Comparison of ENCODE assay signal across 10 cellular contexts in the genomic region with DNA sequence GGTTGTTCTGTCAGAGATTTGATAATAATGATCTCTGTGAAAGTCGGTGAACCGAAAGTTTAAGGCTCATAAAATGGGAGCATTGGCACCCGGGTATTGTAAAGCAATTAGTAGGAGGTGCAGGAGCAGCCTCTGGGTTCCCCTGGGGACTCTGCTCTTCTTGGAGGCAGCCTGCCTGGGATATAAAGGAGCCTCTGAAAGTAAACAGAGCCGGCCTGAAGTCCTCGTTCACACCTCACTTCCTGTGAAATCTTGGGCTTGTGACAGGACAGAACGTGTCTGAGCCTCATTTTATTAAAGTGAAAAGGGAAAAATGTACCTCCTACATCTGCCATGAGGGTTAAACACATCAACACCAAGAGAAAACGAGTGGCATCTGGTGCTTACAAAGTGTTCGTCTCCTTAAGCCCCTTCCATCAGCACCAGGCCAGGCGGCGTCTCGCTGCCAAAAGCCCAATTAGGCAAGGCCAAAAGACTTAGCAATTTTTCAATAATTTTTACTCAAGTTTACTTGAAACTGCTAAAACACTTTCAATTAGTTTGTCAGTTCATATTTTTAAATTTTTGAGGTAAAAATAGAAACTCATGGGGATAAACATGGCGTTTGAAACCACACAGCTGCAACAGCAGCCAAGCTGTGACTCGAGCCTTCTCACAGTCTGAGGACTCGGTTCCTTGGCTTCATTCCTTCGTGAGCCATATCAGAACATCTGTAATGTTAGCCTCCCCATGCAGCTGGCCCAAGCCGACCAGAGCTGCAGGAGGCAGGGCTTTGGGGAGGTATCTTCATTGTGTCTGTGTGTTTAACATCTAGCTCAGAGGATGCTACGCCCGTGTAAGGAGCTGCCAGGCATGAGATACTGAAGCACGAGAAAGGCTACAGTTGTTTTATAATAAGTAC. TPM values are rescaled to one million over a fixed set of nuclear protein-coding genes. Genes with fewer than 3 reads are reported as not detected.
DNase-seq lines count a peak whose midpoint lies in the region; TF ChIP-seq lines count a peak whose summit lies in the region.
"Had no signal": no experiment of that assay in that cellular context is flagged by ENCODE, and none has a peak within 500 bp of the region (broad histone marks: within the 10 kb centered on the region; RNA-seq: fewer than 3 reads in every experiment).

No MANE protein-coding gene starts in this region.

- H3K36me3 Mint-ChIP-seq in chondrocyte (ENCODE audit: low read depth): no peaks in the 10 kb centered on the region
- H3K36me3 Mint-ChIP-seq in mesothelial cell of epicardium: no peaks in the 10 kb centered on the region

- no peaks in the 10 kb centered on the region for H3K36me3 ChIP-seq in muscle layer of duodenum (ENCODE audit: control insufficient read depth in 1 of 2, insufficient read depth in 2 of 2, low read length in 2 of 2)

- no peaks in the 10 kb centered on the region for H3K27me3 ChIP-seq in muscle layer of duodenum (ENCODE audit: low read depth, low read length)

- TF ChIP-seq CTCF in chondrocyte (IDR thresholded peaks at IDR 0.05) (no peak), mesothelial cell of epicardium (IDR thresholded peaks at IDR 0.05; ENCODE audit: unreplicated experiment) (no peak)

- H3K9me3 ChIP-seq in muscle layer of duodenum (ENCODE audit: control insufficient read depth in 1 of 2, low read length in 2 of 2): no peaks in the 10 kb centered on the region

- H3K27ac ChIP-seq in muscle layer of duodenum (ENCODE audit: low read length): peak overlapping the region; percentile 21

- H3K27me3 Mint-ChIP-seq in chondrocyte (ENCODE audit: low read depth) (peaks cover 2% of the 10 kb centered on the region), mesothelial cell of epicardium (ENCODE audit: low read depth) (peaks cover 7% of the 10 kb centered on the region)

- peaks cover 8 to 28% of the 10 kb centered on the region in 2 donors for H3K4me1 ChIP-seq in muscle layer of duodenum (ENCODE audit: control insufficient read depth in 1 of 2, insufficient read depth in 2 of 2, low read length in 2 of 2)

- DNase-seq in COR-L47 (lab: John Stamatoyannopoulos, UW): peak; percentile 75
- DNase-seq in NCI-H1092 treated with DMSO at 0.1 percent for 48 hours (lab: John Stamatoyannopoulos, UW): peak; percentile 73
- DNase-seq in chondrocyte (ENCODE audit: low spot score): no peak
- DNase-seq in medulla oblongata (ENCODE audit: extremely low spot score): no peak
- DNase-seq in mesothelial cell of epicardium (ENCODE audit: low spot score in 2 of 2, unreplicated experiment in 2 of 2): no peak
- DNase-seq in COLO829 (ENCODE audit: low spot score): no peak
- DNase-seq in dermis blood vessel endothelial cell: no peak
- DNase-seq: EL had no signal

- H3K9me3 Mint-ChIP-seq in chondrocyte (ENCODE audit: low read depth): no peaks in the 10 kb centered on the region
- H3K9me3 Mint-ChIP-seq in mesothelial cell of epicardium: no peaks in the 10 kb centered on the region

- H3K4me1 Mint-ChIP-seq in chondrocyte (ENCODE audit: low read depth): peaks cover 25% of the 10 kb centered on the region
- peaks cover 31% of the 10 kb centered on the region for H3K4me1 Mint-ChIP-seq in mesothelial cell of epicardium

- no peak overlapping the region for H3K4me3 ChIP-seq in muscle layer of duodenum (ENCODE audit: low read depth in 1 of 2, low read length in 2 of 2)

- H3K27ac Mint-ChIP-seq in chondrocyte (ENCODE audit: unreplicated experiment): peak overlapping the region; percentile 62
- H3K27ac Mint-ChIP-seq in mesothelial cell of epicardium: no peak overlapping the region

- H3K4me3 Mint-ChIP-seq in chondrocyte (ENCODE audit: unreplicated experiment) (no peak overlapping the region), mesothelial cell of epicardium (no peak overlapping the region)

RNA-seq across cellular contexts. Expression of gene MAP6, which starts 33.6 kb away (rescaled TPM):
- total RNA-seq in chondrocyte (14.2 to 26.4 TPM (median 25.9 TPM) in 3 replicates), mesothelial cell of epicardium (0.92 to 1.2 TPM (median 1.2 TPM) in 3 replicates), dermis blood vessel endothelial cell (0.14 and 0.51 TPM in 2 replicates)
- total RNA-seq: endothelial cell of umbilical vein had no signal

Comparison
In these comparisons a context has a peak if more than half of its experiments do, and no peak if none do; other contexts are left out.
1. DNase-seq: peak in COR-L47 (single experiment) and NCI-H1092 treated with DMSO at 0.1 percent for 48 hours (single experiment); none in chondrocyte (single experiment), medulla oblongata (single experiment), mesothelial cell of epicardium (0 of 2), COLO829 (single experiment) and dermis blood vessel endothelial cell (single experiment).